In the genomic region with DNA sequence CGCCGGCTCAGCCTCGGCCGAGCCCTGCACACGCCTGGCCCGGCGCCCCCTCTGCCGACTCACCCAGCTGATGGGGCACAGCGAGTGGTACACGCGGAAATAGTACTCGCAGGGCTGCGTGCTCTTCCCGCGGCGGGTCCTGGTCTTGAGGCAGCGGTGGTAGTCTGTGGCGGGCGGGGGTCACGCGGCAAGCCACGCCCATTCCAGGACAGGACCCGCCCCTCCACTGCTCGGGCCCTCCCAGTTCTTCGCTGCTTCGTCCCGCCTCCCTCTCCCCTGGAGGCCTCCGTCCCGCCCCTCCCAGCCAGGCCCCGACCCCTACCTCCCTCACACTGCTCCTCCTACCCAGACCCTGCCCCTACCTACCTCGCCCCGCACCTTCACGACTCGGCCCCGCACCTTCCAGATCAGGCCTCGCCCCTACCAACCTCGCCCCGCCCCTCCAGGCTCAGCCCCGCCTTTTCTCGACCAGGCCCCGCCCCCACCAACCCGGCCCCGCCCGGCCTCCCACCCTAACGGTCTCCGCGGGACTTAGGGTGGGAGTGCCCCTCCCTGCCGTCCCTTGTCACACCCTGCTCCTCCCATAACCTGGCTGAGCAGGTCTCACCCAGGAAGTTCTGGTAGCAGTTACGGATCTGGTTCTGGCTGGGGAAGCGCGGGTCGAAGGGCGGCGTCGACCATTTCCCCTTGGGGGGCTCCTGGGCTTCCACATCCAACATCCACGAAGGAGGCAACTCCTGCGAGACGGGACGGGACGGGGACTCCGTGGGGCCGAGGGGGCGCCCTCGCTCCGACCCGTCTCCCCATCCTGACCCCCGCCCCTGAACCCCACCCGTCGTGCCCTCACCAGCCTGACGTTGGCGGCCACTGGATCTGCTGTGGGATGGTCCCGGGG, we compare ENCODE assay signal across 2 cellular contexts.
TF ChIP-seq lines count a peak whose summit lies in the region.

No MANE protein-coding gene starts in this region.

TF ChIP-seq in IMR-90, 13 proteins besides CTCF, POLR2A, EP300 and RAD21:
- 0 out of 2 replicates have a peak, but pooled peaks have one; percentile 15 for TF ChIP-seq MXI1 (IDR thresholded peaks at IDR 0.05; ENCODE audit: borderline replicate concordance, low read depth, low read length)
- no peak for TF ChIP-seq FOS (IDR thresholded peaks at IDR 0.05; ENCODE audit: low read depth, low read length)

TF ChIP-seq in GM12878, 131 proteins besides CTCF, POLR2A, EP300 and RAD21:
- TF ChIP-seq TCF12 (IDR thresholded peaks at IDR 0.05; ENCODE audit: low read depth, low read length), result no peak
- no peak for TF ChIP-seq GABPA (IDR thresholded peaks at IDR 0.05; ENCODE audit: low read depth)
- TF ChIP-seq BRCA1 (IDR thresholded peaks at IDR 0.05; ENCODE audit: low read depth, low read length), result no peak
- TF ChIP-seq CBFB (IDR thresholded peaks at IDR 0.05; ENCODE audit: low read depth), result no peak
- no peak for TF ChIP-seq SUPT20H (IDR thresholded peaks at IDR 0.05; ENCODE audit: borderline replicate concordance, control insufficient read depth, low read depth, low read length)
- no peak for TF ChIP-seq MYC (IDR thresholded peaks at IDR 0.05; ENCODE audit: insufficient read depth, insufficient read length, insufficient replicate concordance, low read length, severe bottlenecking)
- TF ChIP-seq, protein P1, sequence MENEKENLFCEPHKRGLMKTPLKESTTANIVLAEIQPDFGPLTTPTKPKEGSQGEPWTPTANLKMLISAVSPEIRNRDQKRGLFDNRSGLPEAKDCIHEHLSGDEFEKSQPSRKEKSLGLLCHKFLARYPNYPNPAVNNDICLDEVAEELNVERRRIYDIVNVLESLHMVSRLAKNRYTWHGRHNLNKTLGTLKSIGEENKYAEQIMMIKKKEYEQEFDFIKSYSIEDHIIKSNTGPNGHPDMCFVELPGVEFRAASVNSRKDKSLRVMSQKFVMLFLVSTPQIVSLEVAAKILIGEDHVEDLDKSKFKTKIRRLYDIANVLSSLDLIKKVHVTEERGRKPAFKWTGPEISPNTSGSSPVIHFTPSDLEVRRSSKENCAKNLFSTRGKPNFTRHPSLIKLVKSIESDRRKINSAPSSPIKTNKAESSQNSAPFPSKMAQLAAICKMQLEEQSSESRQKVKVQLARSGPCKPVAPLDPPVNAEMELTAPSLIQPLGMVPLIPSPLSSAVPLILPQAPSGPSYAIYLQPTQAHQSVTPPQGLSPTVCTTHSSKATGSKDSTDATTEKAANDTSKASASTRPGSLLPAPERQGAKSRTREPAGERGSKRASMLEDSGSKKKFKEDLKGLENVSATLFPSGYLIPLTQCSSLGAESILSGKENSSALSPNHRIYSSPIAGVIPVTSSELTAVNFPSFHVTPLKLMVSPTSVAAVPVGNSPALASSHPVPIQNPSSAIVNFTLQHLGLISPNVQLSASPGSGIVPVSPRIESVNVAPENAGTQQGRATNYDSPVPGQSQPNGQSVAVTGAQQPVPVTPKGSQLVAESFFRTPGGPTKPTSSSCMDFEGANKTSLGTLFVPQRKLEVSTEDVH (IDR thresholded peaks at IDR 0.05; ENCODE audit: low read depth, partially characterized antibody), result no peak
- no peak for TF ChIP-seq SUZ12 (IDR thresholded peaks at IDR 0.05; ENCODE audit: unreplicated experiment)
- TF ChIP-seq SIX5 (IDR thresholded peaks at IDR 0.05; ENCODE audit: low read depth, low read length, severe bottlenecking), result no peak
- TF ChIP-seq, protein P2, sequence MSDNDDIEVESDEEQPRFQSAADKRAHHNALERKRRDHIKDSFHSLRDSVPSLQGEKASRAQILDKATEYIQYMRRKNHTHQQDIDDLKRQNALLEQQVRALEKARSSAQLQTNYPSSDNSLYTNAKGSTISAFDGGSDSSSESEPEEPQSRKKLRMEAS (IDR thresholded peaks at IDR 0.05; ENCODE audit: low read depth, low read length), result no peak
- no peak for TF ChIP-seq NFXL1 (IDR thresholded peaks at IDR 0.05; ENCODE audit: borderline replicate concordance)
